ENCODE assay signal across 8 cellular contexts in the genomic region with DNA sequence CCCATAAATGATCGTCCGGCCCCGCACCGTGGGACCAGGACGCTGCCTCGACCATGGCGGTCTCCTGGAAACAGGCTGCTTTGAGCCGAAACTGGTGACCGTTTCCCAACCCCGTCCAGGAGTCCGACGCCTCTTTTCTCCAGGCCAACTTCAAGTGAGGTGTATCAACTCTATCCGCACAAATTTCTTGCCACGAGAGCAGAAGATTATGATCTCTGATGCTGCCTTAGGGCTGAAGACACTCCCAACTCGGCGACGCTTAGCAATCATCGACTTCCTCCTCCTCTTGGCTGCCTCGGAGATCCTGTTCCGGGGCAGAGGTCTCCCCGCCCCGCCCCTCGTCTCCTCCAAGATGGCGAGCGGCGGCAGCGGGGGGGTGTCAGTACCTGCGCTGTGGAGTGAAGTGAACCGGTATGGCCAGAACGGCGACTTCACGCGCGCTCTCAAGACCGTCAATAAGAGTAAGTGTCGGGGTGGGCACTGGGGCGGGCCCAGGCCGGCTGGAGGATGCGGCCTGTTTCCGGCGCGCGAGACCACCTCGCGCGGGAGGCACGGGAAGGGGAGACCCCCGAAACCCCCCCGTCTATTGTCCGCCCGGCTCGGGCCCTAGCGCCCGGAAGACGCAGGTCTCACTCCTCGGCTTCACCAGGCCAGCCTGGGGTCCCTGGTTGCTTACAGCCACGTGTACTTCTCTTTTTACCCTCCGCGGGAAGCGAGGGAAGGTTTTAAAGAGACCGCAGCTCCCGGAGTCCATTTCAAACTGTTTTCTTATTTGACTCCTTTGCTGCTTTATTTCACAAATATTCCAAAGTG. TPM values are rescaled to one million over a fixed set of nuclear protein-coding genes. Genes with fewer than 3 reads are reported as not detected.
DNase-seq lines count a peak whose midpoint lies in the region; ATAC-seq and TF ChIP-seq lines count a peak whose summit lies in the region.

A gene with protein sequence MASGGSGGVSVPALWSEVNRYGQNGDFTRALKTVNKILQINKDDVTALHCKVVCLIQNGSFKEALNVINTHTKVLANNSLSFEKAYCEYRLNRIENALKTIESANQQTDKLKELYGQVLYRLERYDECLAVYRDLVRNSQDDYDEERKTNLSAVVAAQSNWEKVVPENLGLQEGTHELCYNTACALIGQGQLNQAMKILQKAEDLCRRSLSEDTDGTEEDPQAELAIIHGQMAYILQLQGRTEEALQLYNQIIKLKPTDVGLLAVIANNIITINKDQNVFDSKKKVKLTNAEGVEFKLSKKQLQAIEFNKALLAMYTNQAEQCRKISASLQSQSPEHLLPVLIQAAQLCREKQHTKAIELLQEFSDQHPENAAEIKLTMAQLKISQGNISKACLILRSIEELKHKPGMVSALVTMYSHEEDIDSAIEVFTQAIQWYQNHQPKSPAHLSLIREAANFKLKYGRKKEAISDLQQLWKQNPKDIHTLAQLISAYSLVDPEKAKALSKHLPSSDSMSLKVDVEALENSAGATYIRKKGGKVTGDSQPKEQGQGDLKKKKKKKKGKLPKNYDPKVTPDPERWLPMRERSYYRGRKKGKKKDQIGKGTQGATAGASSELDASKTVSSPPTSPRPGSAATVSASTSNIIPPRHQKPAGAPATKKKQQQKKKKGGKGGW (plus strand): TSS at position 334 of the 813 bp plus-strand sequence. CDS start 19 bp downstream, at position 353.

- intact Hi-C loops in dendritic cell treated with granulocyte-macrophage colony-stimulating factor and Interleukin-4, amounts not matched to agents 40 ng/mL and 50 ng/mL, for 4 days (cut with micrococcal nuclease): loop anchor here (1.0 to 10.0 kb wide), 4 partner anchors 31 to 523 kb away; a partner anchor contains a TSS
- intact Hi-C loops in left lung (cut with DNase I): no loop called here

- peaks cover 60% of the 10 kb centered on the region for H3K36me3 Mint-ChIP-seq in dendritic cell treated with granulocyte-macrophage colony-stimulating factor and Interleukin-4, amounts not matched to agents 40 ng/mL and 50 ng/mL, for 4 days (ENCODE audit: low read depth)

- peak within 1 kb of the TSS; percentile 94 for H3K4me3 Mint-ChIP-seq in dendritic cell treated with granulocyte-macrophage colony-stimulating factor and Interleukin-4, amounts not matched to agents 40 ng/mL and 50 ng/mL, for 4 days

- no peaks in the 10 kb centered on the region for H3K27me3 Mint-ChIP-seq in dendritic cell treated with granulocyte-macrophage colony-stimulating factor and Interleukin-4, amounts not matched to agents 40 ng/mL and 50 ng/mL, for 4 days

- no peak for TF ChIP-seq CTCF in left lung (IDR thresholded peaks at IDR 0.05)

- H3K4me3 ChIP-seq in BLaER1: peak within 1 kb of the TSS; percentile 96
- H3K4me3 ChIP-seq in left lung: peak within 1 kb of the TSS; percentile 96 to 97

- peak within 1 kb of the TSS; percentile 87 for H3K27ac Mint-ChIP-seq in dendritic cell treated with granulocyte-macrophage colony-stimulating factor and Interleukin-4, amounts not matched to agents 40 ng/mL and 50 ng/mL, for 4 days

- H3K4me1 ChIP-seq in BLaER1: peaks cover 46% of the 10 kb centered on the region
- peaks cover 24 to 47% of the 10 kb centered on the region in 2 donors for H3K4me1 ChIP-seq in left lung

- H3K27me3 ChIP-seq in BLaER1 (no peaks in the 10 kb centered on the region), left lung (no peaks in the 10 kb centered on the region)

- H3K9ac ChIP-seq in BLaER1: peak within 1 kb of the TSS; percentile 92

- H3K36me3 ChIP-seq in BLaER1: peaks cover 33% of the 10 kb centered on the region
- peaks cover 0 to 30% of the 10 kb centered on the region in 2 donors for H3K36me3 ChIP-seq in left lung

- H3K9me3 Mint-ChIP-seq in dendritic cell treated with granulocyte-macrophage colony-stimulating factor and Interleukin-4, amounts not matched to agents 40 ng/mL and 50 ng/mL, for 4 days: no peaks in the 10 kb centered on the region

- H3K4me1 Mint-ChIP-seq in dendritic cell treated with granulocyte-macrophage colony-stimulating factor and Interleukin-4, amounts not matched to agents 40 ng/mL and 50 ng/mL, for 4 days (ENCODE audit: low read depth): peaks cover 44% of the 10 kb centered on the region

- H3K9me3 ChIP-seq in BLaER1: no peaks in the 10 kb centered on the region
- H3K9me3 ChIP-seq in left lung: no peaks in the 10 kb centered on the region

- peak within 1 kb of the TSS; percentile 93 for H3K4me2 ChIP-seq in BLaER1

- ATAC-seq in GM19324 (IDR thresholded peaks at IDR 0.05; ENCODE audit: low FRiP score, unreplicated experiment) (peak; percentile 92), HG03469 (IDR thresholded peaks at IDR 0.05; ENCODE audit: unreplicated experiment) (peak; percentile 86), left lung (peak; percentile 99)

- peak; percentile 89 for DNase-seq in NCI-H748 (lab: John Stamatoyannopoulos, UW; ENCODE audit: unreplicated experiment)
- peak; percentile 69 to 82 for DNase-seq in activated CD4-positive, alpha-beta T cell treated with anti-CD3 and anti-CD28 coated beads, Interleukin-2, amount 50 U/mL, for 24 hours (ENCODE audit: low read depth in 1 of 2, low spot score in 1 of 2)
- DNase-seq in left lung: peak; percentile 91 to 96
- DNase-seq in stimulated activated CD4-positive, alpha-beta T cell treated with anti-CD3 and anti-CD28 coated beads, Interleukin-2, amount 100 ng/mL, for 48 hours: peak; percentile 79 to 81

- peak within 1 kb of the TSS; percentile 90 for H3K27ac ChIP-seq in BLaER1
- peak within 1 kb of the TSS; percentile 89 for H3K27ac ChIP-seq in left lung

- H4K20me1 ChIP-seq in BLaER1: peaks cover 56% of the 10 kb centered on the region

RNA-seq across cellular contexts. Expression of the gene that starts here (rescaled TPM):
- total RNA-seq in left lung: 10 to 100 TPM; 85.3 to 85.8 TPM

Comparison
In these comparisons a context has a peak if more than half of its experiments do, and no peak if none do; other contexts are left out.
1. Peak in every context shown above with its lines: DNase-seq, ATAC-seq, H3K4me3 ChIP-seq and H3K27ac ChIP-seq.